In the genomic region with DNA sequence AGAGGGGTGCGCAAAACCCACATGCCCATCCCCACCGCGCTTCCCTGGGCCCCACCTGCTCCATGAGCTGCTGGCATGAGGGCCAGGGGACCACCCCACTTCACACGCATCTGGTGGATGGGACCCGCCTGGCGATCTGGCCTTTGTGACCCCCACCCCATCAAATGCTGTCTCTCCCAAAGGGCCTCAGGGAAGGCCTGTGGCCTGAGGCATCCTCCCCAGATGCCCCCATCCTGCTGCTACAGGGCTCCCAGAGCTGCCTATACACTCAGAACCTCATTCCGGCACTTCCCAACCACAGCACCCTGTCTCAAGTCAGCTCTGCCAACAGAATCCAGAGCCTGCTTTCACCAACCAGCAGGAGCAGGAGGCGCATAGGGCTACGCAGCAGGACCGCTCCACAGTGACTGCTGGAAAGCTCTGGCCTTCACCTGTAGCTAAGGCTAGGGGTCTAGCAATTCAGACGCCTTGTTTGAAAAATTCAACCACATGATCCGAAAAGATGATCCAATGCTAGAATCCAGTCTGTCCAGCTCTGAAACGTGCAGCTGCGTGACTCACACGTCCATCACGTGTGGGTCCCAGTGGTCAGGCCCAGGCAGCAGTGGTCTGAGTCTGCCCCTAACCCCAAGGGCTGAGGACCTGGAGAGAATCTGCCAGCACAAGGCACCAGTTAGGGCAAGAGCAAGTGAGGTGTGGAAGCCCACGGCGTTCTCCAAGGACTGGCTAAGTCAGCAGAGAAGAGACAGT, we compare ENCODE assay signal across 18 cellular contexts. TPM values are rescaled to one million over a fixed set of nuclear protein-coding genes. Genes with fewer than 3 reads are reported as not detected.
DNase-seq lines count a peak whose midpoint lies in the region; ATAC-seq, FAIRE-seq and TF ChIP-seq lines count a peak whose summit lies in the region.
"Had no signal": no experiment of that assay in that cellular context is flagged by ENCODE, and none has a peak within 500 bp of the region (broad histone marks: within the 10 kb centered on the region; RNA-seq: fewer than 3 reads in every experiment).

No MANE protein-coding gene starts in this region.

- H3K4me3 Mint-ChIP-seq in T-helper 2 cell treated with Interferon-gamma antibody and Interleukin-4, amounts not matched to agents 5 μg/mL and 100 μg/mL, for 36 hours: peak overlapping the region; percentile 24
- no peak overlapping the region for H3K4me3 Mint-ChIP-seq in HFFc6
- no peak overlapping the region for H3K4me3 Mint-ChIP-seq in activated naive CD8-positive, alpha-beta T cell treated with anti-CD3 and anti-CD28 coated beads for 36 hours
- H3K4me3 Mint-ChIP-seq in natural killer cell treated with Interleukin-12 subunit alpha and Interleukin-12 subunit beta and Interleukin-15 and Interleukin-18, amount 100 ng/mL, for 72 hours: peak overlapping the region; percentile 57

- no peaks in the 10 kb centered on the region for H3K9me3 Mint-ChIP-seq in T-helper 2 cell treated with Interferon-gamma antibody and Interleukin-4, amounts not matched to agents 5 μg/mL and 100 μg/mL, for 36 hours
- H3K9me3 Mint-ChIP-seq in HFFc6: no peaks in the 10 kb centered on the region
- H3K9me3 Mint-ChIP-seq in activated naive CD8-positive, alpha-beta T cell treated with anti-CD3 and anti-CD28 coated beads for 36 hours: no peaks in the 10 kb centered on the region
- no peaks in the 10 kb centered on the region for H3K9me3 Mint-ChIP-seq in natural killer cell treated with Interleukin-12 subunit alpha and Interleukin-12 subunit beta and Interleukin-15 and Interleukin-18, amount 100 ng/mL, for 72 hours

- H3K36me3 Mint-ChIP-seq in T-helper 2 cell treated with Interferon-gamma antibody and Interleukin-4, amounts not matched to agents 5 μg/mL and 100 μg/mL, for 36 hours (ENCODE audit: low read depth): peaks cover 48% of the 10 kb centered on the region
- H3K36me3 Mint-ChIP-seq in HFFc6 (ENCODE audit: low read depth): peaks cover 13% of the 10 kb centered on the region; the same call in 1 of the 2 replicates
- H3K36me3 Mint-ChIP-seq in activated naive CD8-positive, alpha-beta T cell treated with anti-CD3 and anti-CD28 coated beads for 36 hours: peaks cover 56% of the 10 kb centered on the region
- H3K36me3 Mint-ChIP-seq in natural killer cell treated with Interleukin-12 subunit alpha and Interleukin-12 subunit beta and Interleukin-15 and Interleukin-18, amount 100 ng/mL, for 72 hours: no peaks in the 10 kb centered on the region

- intact Hi-C loops in body of pancreas (cut with DNase I): loop anchor here (5.0 kb wide), 2 partner anchors 64 to 84 kb away; no protein-coding TSS in a partner anchor

- H3K4me1 Mint-ChIP-seq in T-helper 2 cell treated with Interferon-gamma antibody and Interleukin-4, amounts not matched to agents 5 μg/mL and 100 μg/mL, for 36 hours (ENCODE audit: low read depth): peaks cover 38% of the 10 kb centered on the region
- H3K4me1 Mint-ChIP-seq in HFFc6 (ENCODE audit: low read depth): peaks cover 14% of the 10 kb centered on the region
- peaks cover 51% of the 10 kb centered on the region for H3K4me1 Mint-ChIP-seq in activated naive CD8-positive, alpha-beta T cell treated with anti-CD3 and anti-CD28 coated beads for 36 hours
- peaks cover 39 to 45% of the 10 kb centered on the region in 2 donors for H3K4me1 Mint-ChIP-seq in natural killer cell treated with Interleukin-12 subunit alpha and Interleukin-12 subunit beta and Interleukin-15 and Interleukin-18, amount 100 ng/mL, for 72 hours (ENCODE audit: low read depth in 2 of 2)

- no peak for DNase-seq in T-helper 2 cell treated with Interferon-gamma antibody and Interleukin-4, amounts not matched to agents 5 μg/mL and 100 μg/mL, for 36 hours (ENCODE audit: low spot score)
- no peak for DNase-seq in T-helper 2 cell
- DNase-seq in HFFc6: no peak
- DNase-seq in activated naive CD8-positive, alpha-beta T cell treated with anti-CD3 and anti-CD28 coated beads for 36 hours: no peak
- DNase-seq in natural killer cell treated with Interleukin-12 subunit alpha and Interleukin-12 subunit beta and Interleukin-15 and Interleukin-18, amount 100 ng/mL, for 72 hours (ENCODE audit: low spot score): no peak
- no peak for DNase-seq in urothelium cell line (ENCODE audit: low spot score)
- no peak for DNase-seq in body of pancreas
- DNase-seq in COR-L47 (lab: John Stamatoyannopoulos, UW): no peak
- DNase-seq: DMS53, GOT3, NCI-H1048, NCI-H510A, uterus had no signal

- FAIRE-seq in urothelium cell line (lab: Jason Lieb, UNC): no peak
- FAIRE-seq: A204.1, bronchial epithelial cell, endothelial cell of umbilical vein, GM12891, RCC 7860 had no signal

- TF ChIP-seq POLR2A in body of pancreas (IDR thresholded peaks at IDR 0.05): no peak

- no peak overlapping the region for H3K4me3 ChIP-seq in body of pancreas
- H3K4me3 ChIP-seq: uterus had no signal

- peaks cover 0 to 10% of the 10 kb centered on the region in 2 donors for H3K36me3 ChIP-seq in body of pancreas (replicated peaks in 1 of 2; ENCODE audit: insufficient read depth in 1 of 2, low read depth in 2 of 2)
- H3K36me3 ChIP-seq: uterus had no signal

- no peak for ATAC-seq in natural killer cell treated with Interleukin-12 subunit alpha and Interleukin-12 subunit beta and Interleukin-15 and Interleukin-18, amount 100 ng/mL, for 72 hours
- no peak for ATAC-seq in body of pancreas

- no peaks in the 10 kb centered on the region for H3K27me3 ChIP-seq in body of pancreas
- H3K27me3 ChIP-seq: uterus had no signal

- H3K27ac Mint-ChIP-seq in T-helper 2 cell treated with Interferon-gamma antibody and Interleukin-4, amounts not matched to agents 5 μg/mL and 100 μg/mL, for 36 hours: peak overlapping the region; percentile 65
- peak overlapping the region; percentile 69 for H3K27ac Mint-ChIP-seq in HFFc6
- H3K27ac Mint-ChIP-seq in activated naive CD8-positive, alpha-beta T cell treated with anti-CD3 and anti-CD28 coated beads for 36 hours: peak overlapping the region; percentile 77
- H3K27ac Mint-ChIP-seq in natural killer cell treated with Interleukin-12 subunit alpha and Interleukin-12 subunit beta and Interleukin-15 and Interleukin-18, amount 100 ng/mL, for 72 hours: peak overlapping the region; percentile 55 to 73

- H3K27me3 Mint-ChIP-seq in T-helper 2 cell treated with Interferon-gamma antibody and Interleukin-4, amounts not matched to agents 5 μg/mL and 100 μg/mL, for 36 hours (ENCODE audit: low read depth): no peaks in the 10 kb centered on the region
- peaks cover 4% of the 10 kb centered on the region for H3K27me3 Mint-ChIP-seq in HFFc6 (ENCODE audit: insufficient read depth)
- H3K27me3 Mint-ChIP-seq in activated naive CD8-positive, alpha-beta T cell treated with anti-CD3 and anti-CD28 coated beads for 36 hours: no peaks in the 10 kb centered on the region
- no peaks in the 10 kb centered on the region for H3K27me3 Mint-ChIP-seq in natural killer cell treated with Interleukin-12 subunit alpha and Interleukin-12 subunit beta and Interleukin-15 and Interleukin-18, amount 100 ng/mL, for 72 hours

- no peak overlapping the region for H3K27ac ChIP-seq in body of pancreas

- H3K4me1 ChIP-seq in body of pancreas: peaks cover 26% of the 10 kb centered on the region

- 75 to 84% methylated on average over 14 to 18 of the region's 18 CpGs for WGBS in body of pancreas, 2 donors

- no peaks in the 10 kb centered on the region for H3K9me3 ChIP-seq in body of pancreas
- H3K9me3 ChIP-seq: uterus had no signal

- TF ChIP-seq CTCF in HFFc6 (IDR thresholded peaks at IDR 0.05) (no peak), body of pancreas (IDR thresholded peaks at IDR 0.05) (no peak)

RNA-seq across cellular contexts. Expression of gene SNAPC4, which starts 1.4 kb away (rescaled TPM):
- total RNA-seq in HFFc6 (2021; fragmentation: NEBNext Ultra II Directional; extraction: Animal tissue kit (Norgen Biotek cat#: 25700)): 1 to 10 TPM; 6.2 to 9.4 (median 6.5) TPM
- 10 to 100 TPM; 25.2 to 28.0 TPM for total RNA-seq in activated naive CD8-positive, alpha-beta T cell treated with anti-CD3 and anti-CD28 coated beads for 36 hours
- 10 to 100 TPM; 11.3 to 48.5 TPM for total RNA-seq in natural killer cell treated with Interleukin-12 subunit alpha and Interleukin-12 subunit beta and Interleukin-15 and Interleukin-18, amount 100 ng/mL, for 72 hours
- 10 to 100 TPM in 1 of 2 donors, 1 to 10 TPM in 1; 8.8 to 19.1 TPM for total RNA-seq in body of pancreas

RNA-seq across cellular contexts. Expression of gene ENTR1, which starts 9.1 kb away (rescaled TPM):
- 10 to 100 TPM; 40.8 to 55.1 (median 43.7) TPM for total RNA-seq in HFFc6 (2021; fragmentation: NEBNext Ultra II Directional; extraction: Animal tissue kit (Norgen Biotek cat#: 25700))
- 10 to 100 TPM; 55.4 to 58.2 TPM for total RNA-seq in activated naive CD8-positive, alpha-beta T cell treated with anti-CD3 and anti-CD28 coated beads for 36 hours
- total RNA-seq in natural killer cell treated with Interleukin-12 subunit alpha and Interleukin-12 subunit beta and Interleukin-15 and Interleukin-18, amount 100 ng/mL, for 72 hours: 10 to 100 TPM; 24.1 to 86.6 TPM
- total RNA-seq in body of pancreas: 10 to 100 TPM; 20.2 to 71.5 TPM

RNA-seq across cellular contexts. Expression of gene PMPCA, which starts 9.1 kb away (rescaled TPM):
- total RNA-seq in HFFc6 (2021; fragmentation: NEBNext Ultra II Directional; extraction: Animal tissue kit (Norgen Biotek cat#: 25700)): 10 to 100 TPM; 69.1 to 81.0 (median 75.9) TPM
- 100 to 1,000 TPM; 124 to 130 TPM for total RNA-seq in activated naive CD8-positive, alpha-beta T cell treated with anti-CD3 and anti-CD28 coated beads for 36 hours
- total RNA-seq in natural killer cell treated with Interleukin-12 subunit alpha and Interleukin-12 subunit beta and Interleukin-15 and Interleukin-18, amount 100 ng/mL, for 72 hours: 100 to 1,000 TPM in 1 of 2 donors, 10 to 100 TPM in 1; 66.2 to 107 TPM
- 10 to 100 TPM; 23.6 to 25.1 TPM for total RNA-seq in body of pancreas

RNA-seq across cellular contexts. Expression of gene CARD9, which starts 27.9 kb away (rescaled TPM):
- total RNA-seq in HFFc6 (2021; fragmentation: NEBNext Ultra II Directional; extraction: Animal tissue kit (Norgen Biotek cat#: 25700)): 10 to 100 TPM in 2 of 6 experiments, 1 to 10 TPM in 4; 2.9 to 19.0 (median 3.2) TPM
- total RNA-seq in activated naive CD8-positive, alpha-beta T cell treated with anti-CD3 and anti-CD28 coated beads for 36 hours: 1 to 10 TPM; 1.5 to 1.8 TPM
- total RNA-seq in natural killer cell treated with Interleukin-12 subunit alpha and Interleukin-12 subunit beta and Interleukin-15 and Interleukin-18, amount 100 ng/mL, for 72 hours: 1 to 10 TPM; 2.8 to 9.4 TPM
- 1 to 10 TPM in 1 of 2 donors, under 1 TPM in 1; 0.78 to 1.3 TPM for total RNA-seq in body of pancreas

RNA-seq across cellular contexts. Expression of gene DNLZ, which starts 37.8 kb away (rescaled TPM):
- 10 to 100 TPM; 28.5 to 33.3 (median 30.4) TPM for total RNA-seq in HFFc6 (2021; fragmentation: NEBNext Ultra II Directional; extraction: Animal tissue kit (Norgen Biotek cat#: 25700))
- total RNA-seq in activated naive CD8-positive, alpha-beta T cell treated with anti-CD3 and anti-CD28 coated beads for 36 hours: 10 to 100 TPM; 24.9 to 26.2 TPM
- 10 to 100 TPM; 30.0 to 41.2 TPM for total RNA-seq in natural killer cell treated with Interleukin-12 subunit alpha and Interleukin-12 subunit beta and Interleukin-15 and Interleukin-18, amount 100 ng/mL, for 72 hours
- 10 to 100 TPM; 24.1 to 31.3 TPM for total RNA-seq in body of pancreas

Comparison
In these comparisons a context has a peak if more than half of its experiments do, and no peak if none do; other contexts are left out.
1. H3K4me3 Mint-ChIP-seq: peak in T-helper 2 cell treated with Interferon-gamma antibody and Interleukin-4, amounts not matched to agents 5 μg/mL and 100 μg/mL, for 36 hours (single experiment) and natural killer cell treated with Interleukin-12 subunit alpha and Interleukin-12 subunit beta and Interleukin-15 and Interleukin-18, amount 100 ng/mL, for 72 hours (single experiment); none in HFFc6 (single experiment) and activated naive CD8-positive, alpha-beta T cell treated with anti-CD3 and anti-CD28 coated beads for 36 hours (single experiment).
2. Peak in every context shown above with its lines, with median percentiles within 50 percentile points of each other: H3K27ac Mint-ChIP-seq.